Comparison of ENCODE assay signal across 10 cellular contexts in genomic region chr22:42432020-42432596, GRCh38. TPM values are rescaled to one million over a fixed set of nuclear protein-coding genes. Genes with fewer than 3 reads are reported as not detected.
DNase-seq lines count a peak whose midpoint lies in the region; ATAC-seq, FAIRE-seq and TF ChIP-seq lines count a peak whose summit lies in the region.
"Had no signal": no experiment of that assay in that cellular context is flagged by ENCODE, and none has a peak within 500 bp of the region (broad histone marks: within the 10 kb centered on the region; RNA-seq: fewer than 3 reads in every experiment).

A gene with protein sequence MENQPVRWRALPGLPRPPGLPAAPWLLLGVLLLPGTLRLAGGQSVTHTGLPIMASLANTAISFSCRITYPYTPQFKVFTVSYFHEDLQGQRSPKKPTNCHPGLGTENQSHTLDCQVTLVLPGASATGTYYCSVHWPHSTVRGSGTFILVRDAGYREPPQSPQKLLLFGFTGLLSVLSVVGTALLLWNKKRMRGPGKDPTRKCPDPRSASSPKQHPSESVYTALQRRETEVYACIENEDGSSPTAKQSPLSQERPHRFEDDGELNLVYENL (minus strand): TSS chr22:42432403. CDS start chr22:42432357, 46 bp downstream.

- no peak within 1 kb of the TSS for H3K4me3 ChIP-seq in NT2/D1 (ENCODE audit: insufficient read length, low read depth)
- H3K4me3 ChIP-seq in heart right ventricle, result peak within 1 kb of the TSS in 7 of 10 donors; percentile 17 to 62 (median 33)
- H3K4me3 ChIP-seq in pancreas, result peak within 1 kb of the TSS in 1 of 4 donors; percentile 26

- WGBS in heart right ventricle, 2 donors, result 32 to 33% methylated on average over 22 to 24 of the region's 24 CpGs
- 36 to 42% methylated on average over 23 to 24 of the region's 24 CpGs for WGBS in pancreas, 2 donors

- no peak for FAIRE-seq in pancreas (lab: Jason Lieb, UNC)
- FAIRE-seq: keratinocyte had no signal

- TF ChIP-seq CTCF in heart right ventricle (IDR thresholded peaks at IDR 0.05) (no peak), pancreas (IDR thresholded peaks at IDR 0.05) (no peak)

- H3K27ac ChIP-seq in heart right ventricle (peak within 1 kb of the TSS in 6 of 10 donors; percentile 31 to 95 (median 60)), pancreas (peak within 1 kb of the TSS in 2 of 4 donors; percentile 22 to 61)

- peaks cover 10% of the 10 kb centered on the region for H3K4me1 ChIP-seq in NT2/D1 (ENCODE audit: insufficient read depth, insufficient read length)
- H3K4me1 ChIP-seq in heart right ventricle, result peaks cover 0 to 58% (median 18%) of the 10 kb centered on the region in 9 donors
- H3K4me1 ChIP-seq in pancreas, result no peaks in the 10 kb centered on the region

- no peaks in the 10 kb centered on the region for H3K9me3 ChIP-seq in NT2/D1 (ENCODE audit: insufficient read depth, low read length)
- no peaks in the 10 kb centered on the region for H3K9me3 ChIP-seq in heart right ventricle
- no peaks in the 10 kb centered on the region for H3K9me3 ChIP-seq in pancreas

- ATAC-seq in heart right ventricle, result peak in 7 of 8 donors; percentile 44 to 75 (median 62)
- ATAC-seq in pancreas, result peak in 3 of 4 donors; percentile 29 to 74 (median 39)
- ATAC-seq in GM18519 (IDR thresholded peaks at IDR 0.05; ENCODE audit: low FRiP score, unreplicated experiment), result no peak

- H3K9ac ChIP-seq in NT2/D1 (ENCODE audit: insufficient read length, low read depth), result peak within 1 kb of the TSS; percentile 42

- intact Hi-C loops in heart right ventricle (cut with DNase I) (loop anchor here in 7 of 10 donors (5.0 to 10.0 kb wide), 4 partner anchors 157 to 467 kb away; partner anchors contain the start of genes SEPTIN3 (in 3 of the 7), TCF20 (in 3 of the 7) and NDUFA6 (in 2 of the 7)), pancreas (cut with DNase I) (loop anchor here in 2 of 3 donors (10.0 kb wide), 3 partner anchors 67 to 467 kb away; partner anchors contain the start of genes NDUFA6 (in 1 of the 2) and SEPTIN3 (in 1 of the 2))

- DNase-seq in CMK (ENCODE audit: low read depth) (peak; percentile 50), NT2/D1 (ENCODE audit: low read depth, low spot score) (no peak), heart right ventricle (peak in 1 of 2 donors; percentile 54), pancreas (peak in 2 of 6 donors; percentile 46 to 69), iPS-NIHi7 (ENCODE audit: extremely low spot score) (no peak), HCEC 1CT (no peak)
- no peak for DNase-seq in stimulated activated CD4-positive, alpha-beta T cell treated with anti-CD3 and anti-CD28 coated beads, Interleukin-2, amount 100 ng/mL, for 24 hours
- DNase-seq: effector CD4-positive, alpha-beta T cell had no signal

- H3K27me3 ChIP-seq in NT2/D1 (ENCODE audit: insufficient read depth, insufficient read length) (peaks cover 13% of the 10 kb centered on the region), heart right ventricle (peaks cover 0 to 82% (median 54%) of the 10 kb centered on the region in 7 donors), pancreas (no peaks in the 10 kb centered on the region)

- H3K36me3 ChIP-seq in NT2/D1 (ENCODE audit: insufficient read depth, insufficient read length, low read length), result no peaks in the 10 kb centered on the region
- H3K36me3 ChIP-seq in heart right ventricle, result no peaks in the 10 kb centered on the region
- no peaks in the 10 kb centered on the region for H3K36me3 ChIP-seq in pancreas

RNA-seq across cellular contexts. Expression of the gene that starts here (rescaled TPM):
- total RNA-seq in heart right ventricle (1 to 10 TPM in 7 of 10 donors, under 1 TPM in 3; 0.45 to 6.4 (median 1.6) TPM), pancreas (1 to 10 TPM in 3 of 6 donors, under 1 TPM in 3; 0.20 to 4.4 (median 0.97) TPM)
- polyA plus RNA-seq in heart right ventricle (under 1 TPM; 0.38 to 0.44 TPM), pancreas (under 1 TPM; 0.45 to 0.61 TPM)
- polyA plus RNA-seq: keratinocyte had no signal
